ENCODE assay signal across 8 cellular contexts in the genomic region with DNA sequence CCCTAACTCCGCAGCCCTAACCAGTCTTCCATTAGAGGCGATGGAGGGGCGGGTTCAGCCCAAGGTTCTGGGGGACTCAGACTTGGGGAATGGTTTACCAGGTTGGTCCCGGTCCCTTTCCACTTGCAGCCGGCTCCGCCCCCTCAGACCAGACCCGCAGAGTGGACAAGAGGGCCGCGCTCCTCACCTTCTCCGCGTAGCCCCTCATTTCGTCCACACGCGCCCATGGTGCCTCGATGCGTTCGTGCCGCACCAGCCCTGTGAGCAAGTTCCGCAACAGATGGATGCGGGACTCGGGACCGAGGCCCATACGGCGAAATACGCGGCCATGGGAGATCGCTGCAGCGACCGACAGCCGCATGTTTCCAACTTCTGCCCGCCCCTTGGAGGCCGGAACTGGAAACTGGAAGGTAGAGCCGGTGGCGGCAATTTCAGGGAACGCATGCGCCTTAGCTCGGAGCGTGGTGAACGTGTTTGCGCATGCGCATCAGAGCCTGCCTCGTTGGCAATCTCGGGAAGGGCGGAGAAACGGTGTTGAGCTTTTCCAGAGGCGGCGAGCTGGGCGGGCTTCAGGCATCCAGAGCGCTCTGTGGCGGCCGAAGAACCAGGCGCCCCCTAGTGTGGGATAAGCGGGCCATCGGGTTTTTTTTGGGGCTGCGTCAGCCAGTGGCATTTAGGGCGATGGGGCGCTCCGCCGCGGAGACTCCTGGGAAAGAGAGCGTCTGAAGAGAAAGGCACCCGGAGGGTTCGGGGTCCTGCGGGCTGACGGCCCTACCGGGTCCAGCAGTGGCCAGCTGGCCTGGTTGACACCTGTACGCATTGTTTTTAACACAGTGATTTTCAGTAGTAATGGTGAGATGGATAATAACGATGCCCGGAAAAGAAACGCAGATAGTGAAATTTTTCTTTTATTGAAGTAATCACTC. TPM values are rescaled to one million over a fixed set of nuclear protein-coding genes. Genes with fewer than 3 reads are reported as not detected.
DNase-seq lines count a peak whose midpoint lies in the region; ATAC-seq and TF ChIP-seq lines count a peak whose summit lies in the region.

A gene (minus strand): TSS at position 405 of the 926 bp plus-strand sequence. CDS start 44 bp downstream, at position 361.

- DNase-seq in GM13977 (ENCODE audit: low spot score): peak; percentile 92
- DNase-seq in NCI-H146 treated with DMSO at 0.1 percent for 48 hours (lab: John Stamatoyannopoulos, UW; ENCODE audit: unreplicated experiment): peak; percentile 98
- peak; percentile 96 for DNase-seq in amniotic epithelial cell (ENCODE audit: low read depth)
- peak; percentile 99 to 100 for DNase-seq in heart right ventricle
- DNase-seq in posterior cingulate gyrus: peak; percentile 96 to 99 (median 97)
- DNase-seq in upper lobe of left lung: peak; percentile 93 to 99

- peak within 1 kb of the TSS; percentile 52 to 97 (median 91) for H3K27ac ChIP-seq in heart right ventricle
- peak within 1 kb of the TSS; percentile 84 to 94 (median 92) for H3K27ac ChIP-seq in upper lobe of left lung

- TF ChIP-seq CTCF in GM13977 (IDR thresholded peaks at IDR 0.05; ENCODE audit: extremely low read depth, insufficient read depth, missing control alignments): peak; percentile 80
- peak; percentile 78 to 99 (median 93) for TF ChIP-seq CTCF in heart right ventricle (IDR thresholded peaks at IDR 0.05)
- TF ChIP-seq CTCF in upper lobe of left lung (IDR thresholded peaks at IDR 0.05): peak; percentile 86 to 97 (median 92)

- H3K27me3 ChIP-seq in heart right ventricle (no peaks in the 10 kb centered on the region), upper lobe of left lung (no peaks in the 10 kb centered on the region)

- ATAC-seq in HG02884 (IDR thresholded peaks at IDR 0.05; ENCODE audit: unreplicated experiment): peak; percentile 91
- peak; percentile 97 to 99 (median 98) for ATAC-seq in heart right ventricle
- peak; percentile 100 for ATAC-seq in upper lobe of left lung (ENCODE audit: low FRiP score in 2 of 2)

- peak in 1 of 4 donors; percentile 16 for TF ChIP-seq EP300 in upper lobe of left lung (IDR thresholded peaks at IDR 0.05)

- H3K4me3 ChIP-seq in heart right ventricle (peak within 1 kb of the TSS; percentile 67 to 94 (median 82)), upper lobe of left lung (peak within 1 kb of the TSS; percentile 78 to 95 (median 85))

- peaks cover 0 to 29% (median 0%) of the 10 kb centered on the region in 9 donors for H3K36me3 ChIP-seq in heart right ventricle
- H3K36me3 ChIP-seq in upper lobe of left lung: peaks cover 0 to 19% (median 0%) of the 10 kb centered on the region in 4 donors

- H3K4me1 ChIP-seq in heart right ventricle (peaks cover 5 to 36% (median 27%) of the 10 kb centered on the region in 9 donors), upper lobe of left lung (peaks cover 14 to 26% (median 19%) of the 10 kb centered on the region in 4 donors)

- in situ Hi-C loops in GM13977 (cut with MboI; ENCODE audit: low pct_unique_long_range_greater_than_20kb, low sequenced_read_pairs, unreplicated experiment): no loop called here

- no peaks in the 10 kb centered on the region for H3K9me3 ChIP-seq in heart right ventricle
- H3K9me3 ChIP-seq in upper lobe of left lung: no peaks in the 10 kb centered on the region

- peak in 3 of 4 donors; percentile 38 to 84 (median 59) for TF ChIP-seq POLR2A in upper lobe of left lung (IDR thresholded peaks at IDR 0.05)

- intact Hi-C loops in T-helper 1 cell treated with Interleukin-12 subunit alpha and Interleukin-12 subunit beta and Interleukin-4 antibody, amounts not matched to agents 30 ng/mL and 1 ng/mL, for 36 hours (cut with micrococcal nuclease): loop anchor here (1.0 to 10.0 kb wide), 18 partner anchors 9 to 1058 kb away; a partner anchor contains a TSS
- intact Hi-C loops in heart right ventricle (cut with DNase I): loop anchor here in 9 of 10 donors (1.0 to 10.0 kb wide), 17 partner anchors 64 to 298 kb away; a partner anchor contains a TSS
- intact Hi-C loops in posterior cingulate gyrus (cut with DNase I): loop anchor here (1.0 kb wide), 4 partner anchors 64 to 152 kb away; a partner anchor contains a TSS

- WGBS in heart right ventricle, 2 donors: 0% methylated on average over 70 of the region's 70 CpGs
- 0% methylated on average over 19 to 53 of the region's 70 CpGs for WGBS in upper lobe of left lung, 2 donors

RNA-seq across cellular contexts. Expression of the gene that starts here (rescaled TPM):
- total RNA-seq in T-helper 1 cell treated with Interleukin-12 subunit alpha and Interleukin-12 subunit beta and Interleukin-4 antibody, amounts not matched to agents 30 ng/mL and 1 ng/mL, for 36 hours: 51.0 and 62.6 TPM in 2 replicates
- total RNA-seq in heart right ventricle: 10 to 100 TPM; 36.7 to 61.4 (median 45.5) TPM
- 10 to 100 TPM; 55.2 to 69.1 TPM for polyA plus RNA-seq in heart right ventricle
- 10 to 100 TPM; 12.6 to 49.2 (median 22.8) TPM for total RNA-seq in upper lobe of left lung

Comparison
In these comparisons a context has a peak if more than half of its experiments do, and no peak if none do; other contexts are left out.
1. Peak in every context shown above with its lines: DNase-seq, ATAC-seq, H3K4me3 ChIP-seq and H3K27ac ChIP-seq.